In genomic region chr17:68248199-68248825, GRCh38 we compare ENCODE assay signal across 8 cellular contexts. TPM values are rescaled to one million over a fixed set of nuclear protein-coding genes. Genes with fewer than 3 reads are reported as not detected.
DNase-seq lines count a peak whose midpoint lies in the region; ATAC-seq and TF ChIP-seq lines count a peak whose summit lies in the region.

No MANE protein-coding gene starts in this region.

- intact Hi-C loops in right cardiac atrium (cut with DNase I), result loop anchor here in 2 of 4 donors (5.0 kb wide), 1 partner anchor 41 kb away; no protein-coding TSS in a partner anchor

- H3K9me3 ChIP-seq in Loucy (ENCODE audit: insufficient read depth, low read depth, low read length), result no peaks in the 10 kb centered on the region
- no peaks in the 10 kb centered on the region for H3K9me3 ChIP-seq in right cardiac atrium (ENCODE audit: control insufficient read depth, low read length)

- WGBS in adipose tissue, 3 donors, result 1 to 2% (median 1%) methylated on average over 19 of the region's 19 CpGs
- WGBS in right cardiac atrium, result 1% methylated on average over 19 of the region's 19 CpGs

- H3K4me1 ChIP-seq in Loucy (ENCODE audit: insufficient read depth, low read length, poor library complexity, severe bottlenecking) (peaks cover 31% of the 10 kb centered on the region), right cardiac atrium (ENCODE audit: control insufficient read depth, insufficient read depth, low read length) (peaks cover 2% of the 10 kb centered on the region)

- peaks cover 35% of the 10 kb centered on the region for H3K79me2 ChIP-seq in Loucy (ENCODE audit: insufficient read depth, low read length)

- DNase-seq in NCI-H146 (lab: John Stamatoyannopoulos, UW) (peak; percentile 67), NCI-H146 treated with DMSO at 0.1 percent for 48 hours (lab: John Stamatoyannopoulos, UW; ENCODE audit: unreplicated experiment) (no peak), right cardiac atrium (peak in 2 of 3 donors; percentile 84 to 89), retinal pigment epithelial cell (ENCODE audit: low read depth) (no peak), HPDE6-E6E7 (ENCODE audit: extremely low spot score) (no peak)

- peak overlapping the region; percentile 97 for H3K9ac ChIP-seq in Loucy (ENCODE audit: low read depth, low read length, poor library complexity, severe bottlenecking)

- peak overlapping the region; percentile 65 for H2AFZ ChIP-seq in Loucy (ENCODE audit: low read length)

- H3K4me3 ChIP-seq in Loucy (ENCODE audit: low read length, poor library complexity, severe bottlenecking) (peak overlapping the region; percentile 89), right cardiac atrium (ENCODE audit: low read length) (peak overlapping the region; percentile 52), retinal pigment epithelial cell (ENCODE audit: low read length) (peak overlapping the region; percentile 72)

- H3K27ac ChIP-seq in adipose tissue (ENCODE audit: low read depth, low read length) (peak overlapping the region; percentile 55), right cardiac atrium (ENCODE audit: low read length) (peak overlapping the region; percentile 81)

- ATAC-seq in GM21825 (IDR thresholded peaks at IDR 0.05; ENCODE audit: unreplicated experiment), result peak; percentile 26
- peak; percentile 65 to 71 for ATAC-seq in right cardiac atrium

- TF ChIP-seq CTCF in Loucy (conservative IDR thresholded peaks at IDR 0.05; ENCODE audit: low read length) (no peak), retinal pigment epithelial cell (conservative IDR thresholded peaks at IDR 0.05; ENCODE audit: low read depth, low read length) (no peak)

- H3K27me3 ChIP-seq in Loucy (ENCODE audit: insufficient read depth, low read length, poor library complexity, severe bottlenecking), result no peaks in the 10 kb centered on the region
- no peaks in the 10 kb centered on the region for H3K27me3 ChIP-seq in right cardiac atrium (ENCODE audit: control insufficient read depth, insufficient read depth)

- H3K4me2 ChIP-seq in Loucy (ENCODE audit: low read depth, low read length, poor library complexity, severe bottlenecking), result peak overlapping the region; percentile 86

- H4K20me1 ChIP-seq in Loucy (ENCODE audit: insufficient read depth, low read length, poor library complexity, severe bottlenecking), result no peaks in the 10 kb centered on the region

- H3F3A ChIP-seq in Loucy (ENCODE audit: low read depth), result no peaks in the 10 kb centered on the region

- H3K36me3 ChIP-seq in Loucy (ENCODE audit: insufficient read depth, low read length), result no peaks in the 10 kb centered on the region

- no peaks in the 10 kb centered on the region for H3K9me2 ChIP-seq in Loucy (replicated peaks; ENCODE audit: low read depth, low read length)

RNA-seq across cellular contexts. Expression of gene AMZ2, which starts 0.5 kb away (rescaled TPM):
- 10 to 100 TPM; 24.2 to 78.4 (median 51.0) TPM for polyA plus RNA-seq in adipose tissue
- total RNA-seq in right cardiac atrium, result 10 to 100 TPM; 73.9 to 98.3 (median 93.0) TPM
- 97.6 TPM for polyA plus RNA-seq in right cardiac atrium

RNA-seq across cellular contexts. Expression of gene SLC16A6, which starts 42.6 kb away (rescaled TPM):
- 1 to 10 TPM in 1 of 3 donors, under 1 TPM in 2; 0.18 to 1.1 (median 0.56) TPM for polyA plus RNA-seq in adipose tissue
- total RNA-seq in right cardiac atrium, result under 1 TPM; 0.21 to 0.86 (median 0.41) TPM
- 0.23 TPM for polyA plus RNA-seq in right cardiac atrium

RNA-seq across cellular contexts. Expression of gene ARSG, which starts 43.0 kb away (rescaled TPM):
- polyA plus RNA-seq in adipose tissue (1 to 10 TPM; 1.0 to 2.3 (median 1.3) TPM), right cardiac atrium (2.8 TPM)
- 1 to 10 TPM; 4.7 to 9.3 (median 6.8) TPM for total RNA-seq in right cardiac atrium

Comparison
In these comparisons a context has a peak if more than half of its experiments do, and no peak if none do; other contexts are left out.
1. DNase-seq: peak in NCI-H146 (single experiment) and right cardiac atrium (2 of 3); none in NCI-H146 treated with DMSO at 0.1 percent for 48 hours (single experiment), retinal pigment epithelial cell (single experiment) and HPDE6-E6E7 (single experiment).
2. Peak in every context shown above with its lines, with median percentiles within 50 percentile points of each other: H3K4me3 ChIP-seq.